In the genomic region with DNA sequence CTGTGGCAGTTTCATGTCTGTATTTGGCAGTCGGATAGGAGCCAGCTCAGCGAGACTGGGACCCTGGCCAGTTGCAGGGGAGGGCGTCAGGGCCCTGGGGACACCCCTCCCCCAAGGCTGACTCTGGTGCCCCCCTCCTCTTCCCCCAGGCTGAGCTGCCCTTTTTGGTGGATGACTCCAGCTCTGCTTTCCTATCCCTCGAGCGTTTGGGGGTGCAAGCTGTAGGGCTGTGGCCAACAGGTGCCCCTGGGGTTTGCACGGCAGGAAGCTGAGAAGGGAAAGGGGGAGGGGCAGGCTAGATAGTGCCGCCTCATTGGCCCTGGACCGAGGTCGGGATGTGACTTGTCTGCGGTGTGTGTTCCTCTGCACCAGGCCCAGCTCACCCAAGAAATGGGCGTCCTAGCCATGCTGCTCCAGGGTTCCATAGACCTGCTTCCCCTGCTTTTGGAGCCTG, we compare ENCODE assay signal across 11 cellular contexts. TPM values are rescaled to one million over a fixed set of nuclear protein-coding genes. Genes with fewer than 3 reads are reported as not detected.
A peak's percentile ranks its signal among the peaks of the same experiment; 100 is the strongest.
DNase-seq lines count a peak whose midpoint lies in the region; ATAC-seq, FAIRE-seq and TF ChIP-seq lines count a peak whose summit lies in the region.
"Had no signal": no experiment of that assay in that cellular context is flagged by ENCODE, and none has a peak within 500 bp of the region (broad histone marks: within the 10 kb centered on the region; RNA-seq: fewer than 3 reads in every experiment).

No MANE protein-coding gene starts in this region.

- intact Hi-C loops in GM12878 (cut with micrococcal nuclease; ENCODE audit: unreplicated experiment) = no loop called here

- H3K27me3 ChIP-seq in HUES64 (ENCODE audit: insufficient read depth, low read length) (no peaks in the 10 kb centered on the region), GM12878 (replicated peaks in 1 of 2; ENCODE audit: control insufficient read depth in 2 of 2, insufficient read depth in 2 of 2, low read length in 1 of 2) (peaks cover 0 to under 1% of the 10 kb centered on the region in 2 experiments; a peak in 1 of 4 replicates), tibial nerve (peaks cover 0 to 20% of the 10 kb centered on the region in 2 donors)

- no peak for TF ChIP-seq CTCF in AG10803 (conservative IDR thresholded peaks at IDR 0.05; ENCODE audit: low read length)
- no peak for TF ChIP-seq CTCF in GM12878 (IDR thresholded peaks at IDR 0.05 in 2 of 3, conservative IDR thresholded peaks at IDR 0.05 in 1 of 3; ENCODE audit: control insufficient read depth in 2 of 3, extremely low read depth in 1 of 3, insufficient read depth in 1 of 3, low read depth in 3 of 3, low read length in 3 of 3)
- no peak for TF ChIP-seq CTCF in tibial nerve (IDR thresholded peaks at IDR 0.05)

- no peak overlapping the region for H3K4me3 ChIP-seq in AG10803 (ENCODE audit: low read length)
- no peak overlapping the region for H3K4me3 ChIP-seq in HUES64 (ENCODE audit: low read length)
- no peak overlapping the region for H3K4me3 ChIP-seq in GM12878
- H3K4me3 ChIP-seq in mesodermal cell (ENCODE audit: extremely low read depth, insufficient read depth, low read length, poor library complexity, severe bottlenecking) = peak overlapping the region; percentile 5
- no peak overlapping the region for H3K4me3 ChIP-seq in tibial nerve

- no peak for TF ChIP-seq RAD21 in GM12878 (IDR thresholded peaks at IDR 0.05; ENCODE audit: insufficient read depth, low read depth, low read length)

- FAIRE-seq in GM12878 (lab: Jason Lieb, UNC) = no peak
- FAIRE-seq: endothelial cell of umbilical vein had no signal

- DNase-seq in AG10803 (ENCODE audit: low read depth) (peak; percentile 15), GM12878 (ENCODE audit: low read depth, low spot score) (no peak), NCI-H2107 treated with DMSO at 0.1 percent for 48 hours (lab: John Stamatoyannopoulos, UW; ENCODE audit: unreplicated experiment) (no peak), erythroblast (lab: John Stamatoyannopoulos, UW) (no peak), tibial nerve (ENCODE audit: low spot score in 2 of 2) (no peak)
- DNase-seq: COR-L47 had no signal

- no peak overlapping the region for H2AFZ ChIP-seq in GM12878 (ENCODE audit: control insufficient read depth, low read depth, low read length)

- peaks cover 21% of the 10 kb centered on the region for H3K4me1 ChIP-seq in HUES64 (ENCODE audit: insufficient read depth, low read length)
- H3K4me1 ChIP-seq in GM12878 (ENCODE audit: control insufficient read depth, insufficient read depth, low read length) = no peaks in the 10 kb centered on the region
- peaks cover 45% of the 10 kb centered on the region for H3K4me1 ChIP-seq in mesodermal cell (ENCODE audit: control insufficient read depth, insufficient read depth, low read length, poor library complexity, severe bottlenecking)
- H3K4me1 ChIP-seq in tibial nerve = peaks cover 0 to 23% (median 4%) of the 10 kb centered on the region in 4 donors

- CTCF ChIA-PET in GM12878 (lab: Yijun Ruan, JAX) = interaction anchor here (0.9 to 1.8 kb wide), 3 partner anchors 9 to 69 kb away, joined by 3 to 10 read pairs (median 3); no protein-coding TSS in a partner anchor

- peaks cover 7% of the 10 kb centered on the region; the same call in 1 of the 2 replicates for H3K36me3 ChIP-seq in HUES64 (ENCODE audit: insufficient read depth, low read length)
- no peaks in the 10 kb centered on the region for H3K36me3 ChIP-seq in GM12878 (ENCODE audit: control insufficient read depth in 2 of 2, insufficient read depth in 2 of 2, low read length in 1 of 2)
- H3K36me3 ChIP-seq in mesodermal cell (ENCODE audit: control insufficient read depth, insufficient read depth, low read length) = peaks cover 27% of the 10 kb centered on the region
- no peaks in the 10 kb centered on the region for H3K36me3 ChIP-seq in tibial nerve

- H3K9ac ChIP-seq in HUES64 (ENCODE audit: low read depth, low read length) = peak overlapping the region; percentile 21; the same call in 1 of the 2 replicates
- no peak overlapping the region for H3K9ac ChIP-seq in GM12878 (ENCODE audit: control insufficient read depth, insufficient read depth, low read length)

- peak; percentile 31; the same call in 2 of the 3 replicates for ATAC-seq in GM12878
- ATAC-seq in HG03095 (IDR thresholded peaks at IDR 0.05; ENCODE audit: unreplicated experiment) = no peak

- 29% methylated on average over 11 of the region's 11 CpGs for WGBS in HUES64
- WGBS in GM12878 (ENCODE audit: insufficient coverage, insufficient replicate concordance, low lambda C conversion rate, missing lambda C conversion rate) = 3% methylated on average over 8 of the region's 11 CpGs
- 42 to 47% methylated on average over 6 to 8 of the region's 11 CpGs for WGBS in mesodermal cell (ENCODE audit: insufficient coverage in 2 of 2), 2 experiments
- WGBS in tibial nerve, 2 donors = 31 to 34% methylated on average over 8 to 10 of the region's 11 CpGs

- RAD21 ChIA-PET in GM12878 (lab: Charles Lee; ENCODE audit: unreplicated experiment) = interaction anchor here (1.7 kb wide), 1 partner anchor 69 kb away, joined by 6 read pairs; no protein-coding TSS in a partner anchor

- POLR2A ChIA-PET in GM12878 (lab: Charles Lee) = no interaction called here

- no TSS peak for BruUV-seq in GM12878 (replicated peaks; lab: Mats Ljungman, UMichigan)

- in situ Hi-C loops in GM12878 (cut with MboI) = no loop called here

- SMC1A ChIA-PET in GM12878 (lab: Charles Lee; ENCODE audit: uncharacterized antibody, unreplicated experiment) = interaction anchor here (1.6 kb wide), 1 partner anchor 69 kb away, joined by 3 read pairs; no protein-coding TSS in a partner anchor

- no peak for TF ChIP-seq EP300 in GM12878 (IDR thresholded peaks at IDR 0.05; ENCODE audit: borderline replicate concordance in 1 of 2, control insufficient read depth in 1 of 2, low read depth in 2 of 2, low read length in 2 of 2)
- TF ChIP-seq EP300 in tibial nerve (IDR thresholded peaks at IDR 0.05) = no peak

- H3K9me3 ChIP-seq in HUES64 (ENCODE audit: insufficient read depth, low read depth, low read length) (no peaks in the 10 kb centered on the region), GM12878 (replicated peaks; ENCODE audit: control insufficient read depth, insufficient read depth, low read length) (no peaks in the 10 kb centered on the region), mesodermal cell (ENCODE audit: control insufficient read depth, low read length) (no peaks in the 10 kb centered on the region), tibial nerve (no peaks in the 10 kb centered on the region)

- no peak overlapping the region for H3K4me2 ChIP-seq in GM12878 (ENCODE audit: control insufficient read depth, insufficient read depth)

- H3K27ac ChIP-seq in HUES64 (ENCODE audit: low read depth, low read length) (no peak overlapping the region), GM12878 (ENCODE audit: control insufficient read depth, insufficient read depth) (no peak overlapping the region), mesodermal cell (ENCODE audit: low read depth, low read length, severe bottlenecking) (peak overlapping the region; percentile 75), tibial nerve (no peak overlapping the region)

- no peaks in the 10 kb centered on the region for H4K20me1 ChIP-seq in GM12878 (ENCODE audit: control insufficient read depth, insufficient read depth)

- TF ChIP-seq POLR2A in GM12878 (IDR thresholded peaks at IDR 0.05; ENCODE audit: low read depth, low read length) = no peak
- TF ChIP-seq POLR2A in erythroblast (IDR thresholded peaks at IDR 0.05; ENCODE audit: low read length) = no peak
- no peak for TF ChIP-seq POLR2A in tibial nerve (IDR thresholded peaks at IDR 0.05)

- H3K79me2 ChIP-seq in GM12878 (ENCODE audit: control insufficient read depth, insufficient read depth, low read length) = no peaks in the 10 kb centered on the region

RNA-seq across cellular contexts. Expression of a gene that starts 26.4 kb away (rescaled TPM):
- polyA plus RNA-seq in HUES64 (2013, experiment 1 of 2) = 15.6 TPM
- 21.6 TPM for polyA plus RNA-seq in HUES64 (2013, experiment 2 of 2)
- not detected in 2 replicates for total RNA-seq in GM12878 (2013; cell fraction: nucleolus; rRNA removed)
- total RNA-seq in GM12878 (2014; rRNA removed) = not detected in 2 replicates
- not detected in 2 replicates for total RNA-seq in GM12878 (2014; rRNA removed; fragmentation: Illumina TruSeq; extraction: Trizol)
- total RNA-seq in GM12878 (2021) = 0.28 TPM in 1 of 2 replicates, not detected in the other
- not detected for polyA plus RNA-seq in GM12878 (2011; ENCODE audit: low read depth)
- not detected in 2 replicates for polyA plus RNA-seq in GM12878 (2011; rRNA removed)
- polyA plus RNA-seq in GM12878 (2011; cell fraction: cytosol; rRNA removed) = 0.01 and 0.02 TPM in 2 replicates
- polyA plus RNA-seq in GM12878 (2011; cell fraction: nucleus; rRNA removed) = 0.21 TPM in 1 of 2 replicates, not detected in the other
- polyA plus RNA-seq in GM12878 (2012) = 0.17 TPM in 1 of 2 replicates, not detected in the other
- not detected in 2 replicates for polyA plus RNA-seq in GM12878 (2014; fragmentation: Illumina TruSeq; extraction: Trizol)
- polyA plus RNA-seq in GM12878 (2014; fragmentation: Nextera tagmentation; extraction: Ambion mirVana) = not detected
- 0.01 and 0.03 TPM in 2 replicates for polyA plus RNA-seq in GM12878 (2014; rRNA removed)
- not detected for polyA plus RNA-seq in GM12878 (2016; fragmentation: Nextera tagmentation; extraction: Ambion mirVana)
- polyA minus RNA-seq in GM12878 (2011; rRNA and poly(A)+ RNA removed) = not detected in 2 replicates
- not detected in 2 replicates for polyA minus RNA-seq in GM12878 (2011; cell fraction: cytosol; rRNA and poly(A)+ RNA removed)
- polyA minus RNA-seq in GM12878 (2011; cell fraction: nucleus; rRNA and poly(A)+ RNA removed) = not detected in 2 replicates
- polyA plus RNA-seq in mesodermal cell (2013, experiment 1 of 2) = 46.3 TPM
- polyA plus RNA-seq in mesodermal cell (2013, experiment 2 of 2) = 41.5 TPM
- 10 to 100 TPM in 1 of 4 donors, 1 to 10 TPM in 3; 6.7 to 10.2 (median 8.1) TPM for total RNA-seq in tibial nerve

RNA-seq across cellular contexts. Expression of a gene that starts 37.6 kb away (rescaled TPM):
- polyA plus RNA-seq in HUES64 (2013, experiment 1 of 2) = 25.1 TPM
- 25.2 TPM for polyA plus RNA-seq in HUES64 (2013, experiment 2 of 2)
- 20.1 and 20.9 TPM in 2 replicates for total RNA-seq in GM12878 (2013; cell fraction: nucleolus; rRNA removed)
- total RNA-seq in GM12878 (2014; rRNA removed) (44.6 and 45.9 TPM in 2 replicates), GM12878 (2014; rRNA removed; fragmentation: Illumina TruSeq; extraction: Trizol) (23.4 and 24.4 TPM in 2 replicates), GM12878 (2021) (37.6 and 45.3 TPM in 2 replicates), tibial nerve (10 to 100 TPM; 18.8 to 29.7 (median 27.8) TPM)
- 51.7 TPM for polyA plus RNA-seq in GM12878 (2011; ENCODE audit: low read depth)
- polyA plus RNA-seq in GM12878 (2011; rRNA removed) (31.1 and 53.6 TPM in 2 replicates), GM12878 (2014; fragmentation: Illumina TruSeq; extraction: Trizol) (35.6 and 38.9 TPM in 2 replicates), GM12878 (2014; fragmentation: Nextera tagmentation; extraction: Ambion mirVana) (10 to 100 TPM in 1 of 2 experiments, 1 to 10 TPM in 1; 1.9 to 10.2 TPM), GM12878 (2014; rRNA removed) (49.9 and 54.5 TPM in 2 replicates), GM12878 (2016; fragmentation: Nextera tagmentation; extraction: Ambion mirVana) (10 to 100 TPM; 66.8 to 83.2 TPM)
- polyA plus RNA-seq in GM12878 (2011; cell fraction: cytosol; rRNA removed) = 80.7 and 80.9 TPM in 2 replicates
- 106 and 110 TPM in 2 replicates for polyA plus RNA-seq in GM12878 (2011; cell fraction: nucleus; rRNA removed)
- 47.7 and 54.4 TPM in 2 replicates for polyA plus RNA-seq in GM12878 (2012)
- polyA minus RNA-seq in GM12878 (2011; rRNA and poly(A)+ RNA removed) = 53.2 and 62.3 TPM in 2 replicates
- 16.4 and 26.6 TPM in 2 replicates for polyA minus RNA-seq in GM12878 (2011; cell fraction: cytosol; rRNA and poly(A)+ RNA removed)
- 18.9 and 24.5 TPM in 2 replicates for polyA minus RNA-seq in GM12878 (2011; cell fraction: nucleus; rRNA and poly(A)+ RNA removed)
- polyA plus RNA-seq in mesodermal cell (2013, experiment 1 of 2) = 37.9 TPM
- polyA plus RNA-seq in mesodermal cell (2013, experiment 2 of 2) = 33.5 TPM

RNA-seq across cellular contexts. Expression of a gene that starts 42.9 kb away (rescaled TPM):
- polyA plus RNA-seq in HUES64 (2013, experiment 1 of 2) = 2.4 TPM
- polyA plus RNA-seq in HUES64 (2013, experiment 2 of 2) = 4.6 TPM
- not detected in 2 replicates for total RNA-seq in GM12878 (2013; cell fraction: nucleolus; rRNA removed)
- not detected in 2 replicates for total RNA-seq in GM12878 (2014; rRNA removed)
- not detected in 2 replicates for total RNA-seq in GM12878 (2014; rRNA removed; fragmentation: Illumina TruSeq; extraction: Trizol)
- 0.66 and 0.80 TPM in 2 replicates for total RNA-seq in GM12878 (2021)
- not detected for polyA plus RNA-seq in GM12878 (2011; ENCODE audit: low read depth)
- polyA plus RNA-seq in GM12878 (2011; rRNA removed) = not detected in 2 replicates
- not detected in 2 replicates for polyA plus RNA-seq in GM12878 (2011; cell fraction: cytosol; rRNA removed)
- polyA plus RNA-seq in GM12878 (2011; cell fraction: nucleus; rRNA removed) = not detected in 2 replicates
- not detected in 2 replicates for polyA plus RNA-seq in GM12878 (2012)
- not detected in 2 replicates for polyA plus RNA-seq in GM12878 (2014; fragmentation: Illumina TruSeq; extraction: Trizol)
- not detected for polyA plus RNA-seq in GM12878 (2014; fragmentation: Nextera tagmentation; extraction: Ambion mirVana)
- polyA plus RNA-seq in GM12878 (2014; rRNA removed) = not detected in 2 replicates
- polyA plus RNA-seq in GM12878 (2016; fragmentation: Nextera tagmentation; extraction: Ambion mirVana) = not detected
- polyA minus RNA-seq in GM12878 (2011; rRNA and poly(A)+ RNA removed) = not detected in 2 replicates
- not detected in 2 replicates for polyA minus RNA-seq in GM12878 (2011; cell fraction: cytosol; rRNA and poly(A)+ RNA removed)
- polyA minus RNA-seq in GM12878 (2011; cell fraction: nucleus; rRNA and poly(A)+ RNA removed) = not detected in 2 replicates
- polyA plus RNA-seq in mesodermal cell (2013, experiment 1 of 2) = 4.8 TPM
- polyA plus RNA-seq in mesodermal cell (2013, experiment 2 of 2) = 5.1 TPM
- 10 to 100 TPM; 20.7 to 50.4 (median 25.0) TPM for total RNA-seq in tibial nerve
- total RNA-seq: endothelial cell of umbilical vein, SK-MEL-5 had no signal
- polyA plus RNA-seq: endothelial cell of umbilical vein had no signal

RNA-seq across cellular contexts. Expression of a gene that starts 53.2 kb away (rescaled TPM):
- 0.10 TPM for polyA plus RNA-seq in HUES64 (2013, experiment 1 of 2)
- 0.51 TPM for polyA plus RNA-seq in HUES64 (2013, experiment 2 of 2)
- 0.22 and 0.25 TPM in 2 replicates for total RNA-seq in GM12878 (2013; cell fraction: nucleolus; rRNA removed)
- total RNA-seq in GM12878 (2014; rRNA removed) = not detected in 2 replicates
- total RNA-seq in GM12878 (2014; rRNA removed; fragmentation: Illumina TruSeq; extraction: Trizol) = not detected in 2 replicates
- not detected in 2 replicates for total RNA-seq in GM12878 (2021)
- not detected for polyA plus RNA-seq in GM12878 (2011; ENCODE audit: low read depth)
- polyA plus RNA-seq in GM12878 (2011; rRNA removed) = not detected in 2 replicates
- not detected in 2 replicates for polyA plus RNA-seq in GM12878 (2011; cell fraction: cytosol; rRNA removed)
- 0.09 and 0.10 TPM in 2 replicates for polyA plus RNA-seq in GM12878 (2011; cell fraction: nucleus; rRNA removed)
- 0.06 and 0.08 TPM in 2 replicates for polyA plus RNA-seq in GM12878 (2012)
- polyA plus RNA-seq in GM12878 (2014; fragmentation: Illumina TruSeq; extraction: Trizol) = 0.01 TPM in 1 of 2 replicates, not detected in the other
- not detected for polyA plus RNA-seq in GM12878 (2014; fragmentation: Nextera tagmentation; extraction: Ambion mirVana)
- polyA plus RNA-seq in GM12878 (2014; rRNA removed) = not detected in 2 replicates
- not detected for polyA plus RNA-seq in GM12878 (2016; fragmentation: Nextera tagmentation; extraction: Ambion mirVana)
- not detected in 2 replicates for polyA minus RNA-seq in GM12878 (2011; rRNA and poly(A)+ RNA removed)
- polyA minus RNA-seq in GM12878 (2011; cell fraction: cytosol; rRNA and poly(A)+ RNA removed) = not detected in 2 replicates
- polyA minus RNA-seq in GM12878 (2011; cell fraction: nucleus; rRNA and poly(A)+ RNA removed) = 0.10 TPM in 1 of 2 replicates, not detected in the other
- polyA plus RNA-seq in mesodermal cell (2013, experiment 1 of 2) = 0.59 TPM
- 0.71 TPM for polyA plus RNA-seq in mesodermal cell (2013, experiment 2 of 2)
- total RNA-seq in tibial nerve = 1 to 10 TPM in 1 of 4 donors, under 1 TPM in 1, not detected in 2; 0.42 to 3.0 TPM
- total RNA-seq: endothelial cell of umbilical vein, SK-MEL-5 had no signal
- polyA plus RNA-seq: endothelial cell of umbilical vein had no signal

Comparison
In these comparisons a context has a peak if more than half of its experiments do, and no peak if none do; other contexts are left out.
1. RNA of a gene that starts 26.4 kb away (total RNA-seq): 6.7 to 10.2 TPM in tibial nerve; 0.28 TPM in GM12878; every median in the first group is over 4 times any median in the second.
2. RNA of a gene that starts 42.9 kb away (total RNA-seq): 20.7 to 50.4 TPM in tibial nerve; 0.66 to 0.80 TPM in GM12878; every median in the first group is over 10 times any median in the second.